ENCODE assay signal across 9 cellular contexts in genomic region chr20:32536861-32537656, GRCh38. TPM values are rescaled to one million over a fixed set of nuclear protein-coding genes. Genes with fewer than 3 reads are reported as not detected.
DNase-seq lines count a peak whose midpoint lies in the region; ATAC-seq and TF ChIP-seq lines count a peak whose summit lies in the region.
"Had no signal": no experiment of that assay in that cellular context is flagged by ENCODE, and none has a peak within 500 bp of the region (broad histone marks: within the 10 kb centered on the region; RNA-seq: fewer than 3 reads in every experiment).

No MANE protein-coding gene starts in this region.

- no peak overlapping the region for H3K9ac ChIP-seq in mesendoderm (ENCODE audit: low read length)

- H2BK15ac ChIP-seq in mesendoderm (replicated peaks; ENCODE audit: low read depth): no peak overlapping the region

- H2BK5ac ChIP-seq in mesendoderm (ENCODE audit: low read length): no peak overlapping the region

- peak; percentile 44 for DNase-seq in NK-92 treated with Interleukin-12 subunit alpha and Interleukin-12 subunit beta, amount 100 ng/mL, for 24 hours (lab: John Stamatoyannopoulos, UW)
- no peak for DNase-seq in NK-92 (lab: John Stamatoyannopoulos, UW; ENCODE audit: unreplicated experiment)
- peak; percentile 97 for DNase-seq in NCI-H1105 treated with DMSO at 0.1 percent for 48 hours (lab: John Stamatoyannopoulos, UW)
- peak; percentile 74 for DNase-seq in cerebellum (ENCODE audit: low spot score)
- DNase-seq in mesendoderm: no peak
- no peak for DNase-seq in thoracic aorta (ENCODE audit: low spot score)
- no peak for DNase-seq in D341Med (ENCODE audit: low spot score)

- peak overlapping the region; percentile 82 for H2AK5ac ChIP-seq in mesendoderm (ENCODE audit: low read length)

- no peaks in the 10 kb centered on the region for H3K9me3 ChIP-seq in thoracic aorta
- H3K9me3 ChIP-seq: adrenal gland had no signal

- H3K4me3 ChIP-seq in mesendoderm (ENCODE audit: low read length) (no peak overlapping the region), thoracic aorta (peak overlapping the region; percentile 67)

- peak overlapping the region; percentile 30 for H3K4me2 ChIP-seq in mesendoderm (ENCODE audit: low read length)

- ATAC-seq in thoracic aorta (ENCODE audit: insufficient number of reproducible peaks, low FRiP score, low read depth): no peak

- peaks cover 5% of the 10 kb centered on the region for H3K4me1 ChIP-seq in mesendoderm (ENCODE audit: control insufficient read depth, low read depth, low read length)
- H3K4me1 ChIP-seq in thoracic aorta (ENCODE audit: control insufficient read depth in 1 of 2, low read depth in 2 of 2): peaks cover 5 to 8% of the 10 kb centered on the region in 2 donors

- no peak overlapping the region for H2BK120ac ChIP-seq in mesendoderm (ENCODE audit: low read depth, low read length)

- H3K27me3 ChIP-seq in mesendoderm (ENCODE audit: insufficient read depth, low read length, poor library complexity) (no peaks in the 10 kb centered on the region), thoracic aorta (replicated peaks; ENCODE audit: insufficient read depth) (no peaks in the 10 kb centered on the region)
- H3K27me3 ChIP-seq: adrenal gland had no signal

- no peak overlapping the region for H4K8ac ChIP-seq in mesendoderm (ENCODE audit: low read depth, low read length)

- H3K4ac ChIP-seq in mesendoderm (ENCODE audit: low read depth, low read length): no peak overlapping the region

- WGBS in mesendoderm (ENCODE audit: extremely low coverage, insufficient coverage, low lambda C conversion rate): no CpG with 5 or more reads among the region's 61 CpGs

- H3K23ac ChIP-seq in mesendoderm (ENCODE audit: low read length): no peak overlapping the region

- no peak overlapping the region for H4K5ac ChIP-seq in mesendoderm (ENCODE audit: low read length)

- H3K27ac ChIP-seq in VCaP: peak overlapping the region; percentile 73
- no peak overlapping the region for H3K27ac ChIP-seq in mesendoderm (ENCODE audit: low read depth, low read length)
- H3K27ac ChIP-seq in thoracic aorta: no peak overlapping the region

- no peak overlapping the region for H3K18ac ChIP-seq in mesendoderm (ENCODE audit: low read length)

- no peak for TF ChIP-seq CTCF in VCaP (conservative IDR thresholded peaks at IDR 0.05)
- TF ChIP-seq CTCF in thoracic aorta (IDR thresholded peaks at IDR 0.05): no peak

- H3K79me1 ChIP-seq in mesendoderm (ENCODE audit: low read length): no peaks in the 10 kb centered on the region

- no peaks in the 10 kb centered on the region for H3K36me3 ChIP-seq in mesendoderm (ENCODE audit: control insufficient read depth, insufficient read depth, low read length)
- no peaks in the 10 kb centered on the region for H3K36me3 ChIP-seq in thoracic aorta
- H3K36me3 ChIP-seq: adrenal gland had no signal

- peak overlapping the region; percentile 12 for H3K56ac ChIP-seq in mesendoderm (ENCODE audit: low read length)

- H3K79me2 ChIP-seq in mesendoderm (ENCODE audit: control insufficient read depth, insufficient read depth, low read length): no peaks in the 10 kb centered on the region

RNA-seq across cellular contexts. Expression of gene NOL4L, which starts 48.1 kb away (rescaled TPM):
- total RNA-seq in cerebellum (33.0 TPM), thoracic aorta (10 to 100 TPM; 17.5 to 23.7 TPM)
- polyA plus RNA-seq in mesendoderm (2013, experiment 1 of 2): 9.5 TPM
- 9.0 TPM for polyA plus RNA-seq in mesendoderm (2013, experiment 2 of 2)

Comparison
In these comparisons a context has a peak if more than half of its experiments do, and no peak if none do; other contexts are left out.
1. DNase-seq: peak in NK-92 treated with Interleukin-12 subunit alpha and Interleukin-12 subunit beta, amount 100 ng/mL, for 24 hours (single experiment), NCI-H1105 treated with DMSO at 0.1 percent for 48 hours (single experiment) and cerebellum (single experiment); none in NK-92 (single experiment), mesendoderm (single experiment), thoracic aorta (single experiment) and D341Med (single experiment).